ENCODE assay signal across 21 cellular contexts in genomic region chr1:230940848-230941247, GRCh38. TPM values are rescaled to one million over a fixed set of nuclear protein-coding genes. Genes with fewer than 3 reads are reported as not detected.
DNase-seq lines count a peak whose midpoint lies in the region; ATAC-seq, FAIRE-seq and TF ChIP-seq lines count a peak whose summit lies in the region.
"Had no signal": no experiment of that assay in that cellular context is flagged by ENCODE, and none has a peak within 500 bp of the region (broad histone marks: within the 10 kb centered on the region; RNA-seq: fewer than 3 reads in every experiment).

No MANE protein-coding gene starts in this region.

- H3K27me3 ChIP-seq in astrocyte (ENCODE audit: insufficient read depth, low read length) (no peaks in the 10 kb centered on the region), thoracic aorta (replicated peaks; ENCODE audit: insufficient read depth) (no peaks in the 10 kb centered on the region)
- H3K27me3 ChIP-seq: MG63, pancreas, Peyer's patch, suprapubic skin had no signal

- no peak overlapping the region for H3K9ac ChIP-seq in astrocyte (ENCODE audit: low read length)

- no peak for ATAC-seq in thoracic aorta (ENCODE audit: insufficient number of reproducible peaks, low FRiP score, low read depth)
- ATAC-seq in GM21717 (IDR thresholded peaks at IDR 0.05; ENCODE audit: unreplicated experiment): no peak
- ATAC-seq: pancreas had no signal

- H3K27ac Mint-ChIP-seq in astrocyte (ENCODE audit: unreplicated experiment): peak overlapping the region; percentile 5
- no peak overlapping the region for H3K27ac Mint-ChIP-seq in osteocyte (ENCODE audit: unreplicated experiment)

- H3K9me3 Mint-ChIP-seq in astrocyte (ENCODE audit: unreplicated experiment) (no peaks in the 10 kb centered on the region), osteocyte (ENCODE audit: unreplicated experiment) (no peaks in the 10 kb centered on the region)

- H3K4me2 ChIP-seq in astrocyte (ENCODE audit: low read length): no peak overlapping the region

- DNase-seq in GM03348 (ENCODE audit: low spot score) (peak; percentile 55), astrocyte (ENCODE audit: low read depth) (peak; percentile 30), fibroblast of villous mesenchyme (ENCODE audit: low read depth) (peak; percentile 43), thoracic aorta (ENCODE audit: low spot score) (no peak), SW 1271 (lab: John Stamatoyannopoulos, UW) (no peak), osteocyte (ENCODE audit: extremely low spot score, unreplicated experiment) (no peak), globus pallidus (ENCODE audit: low spot score) (no peak)
- DNase-seq: activated CD4-positive, alpha-beta T cell treated with anti-CD3 and anti-CD28 coated beads for 4 hours; activated CD8-positive, alpha-beta memory T cell treated with anti-CD3 and anti-CD28 coated beads, Interleukin-2, amount 50 U/mL, for 48 hours; activated gamma-delta T cell; amygdala; C1 segment of cervical spinal cord; DMS153; glutamatergic neuron; GOT3; MG63; pancreas; Peyer's patch; stimulated activated CD4-positive, alpha-beta T cell treated with anti-CD3 and anti-CD28 coated beads, Interleukin-4, amount 100 ng/mL, for 24 hours had no signal

- H3K36me3 ChIP-seq in astrocyte (ENCODE audit: insufficient read depth, low read length) (no peaks in the 10 kb centered on the region), thoracic aorta (no peaks in the 10 kb centered on the region)
- H3K36me3 ChIP-seq: pancreas had no signal

- no peaks in the 10 kb centered on the region for H3K4me1 ChIP-seq in astrocyte (ENCODE audit: insufficient read depth, low read length)
- peaks cover 19 to 35% of the 10 kb centered on the region in 2 donors for H3K4me1 ChIP-seq in thoracic aorta (ENCODE audit: control insufficient read depth in 1 of 2, low read depth in 2 of 2)
- H3K4me1 ChIP-seq: Peyer's patch, suprapubic skin had no signal

- H4K20me1 ChIP-seq in astrocyte (ENCODE audit: insufficient read depth, low read length): no peaks in the 10 kb centered on the region

- TF ChIP-seq CTCF in astrocyte (IDR thresholded peaks at IDR 0.05; ENCODE audit: insufficient read depth, low read depth, low read length) (no peak), fibroblast of villous mesenchyme (IDR thresholded peaks at IDR 0.05; ENCODE audit: insufficient read depth, low read depth, low read length) (no peak), thoracic aorta (IDR thresholded peaks at IDR 0.05) (no peak), osteocyte (IDR thresholded peaks at IDR 0.05) (no peak)

- no peak for FAIRE-seq in astrocyte (lab: Jason Lieb, UNC)
- FAIRE-seq: pancreas had no signal

- H2AFZ ChIP-seq in astrocyte (ENCODE audit: low read depth, low read length): no peak overlapping the region

- no peaks in the 10 kb centered on the region for H3K79me2 ChIP-seq in astrocyte (ENCODE audit: insufficient read depth, low read length)

- H3K36me3 Mint-ChIP-seq in astrocyte (ENCODE audit: low read depth, unreplicated experiment) (peaks cover 4% of the 10 kb centered on the region), osteocyte (ENCODE audit: unreplicated experiment) (no peaks in the 10 kb centered on the region)

- no peak overlapping the region for H3K27ac ChIP-seq in astrocyte (ENCODE audit: low read depth, low read length)
- peak overlapping the region; percentile 70 to 71 for H3K27ac ChIP-seq in thoracic aorta
- H3K27ac ChIP-seq: pancreas, Peyer's patch, suprapubic skin had no signal

- peaks cover 13% of the 10 kb centered on the region for H3K4me1 Mint-ChIP-seq in astrocyte (ENCODE audit: low read depth, unreplicated experiment)
- peaks cover 32% of the 10 kb centered on the region for H3K4me1 Mint-ChIP-seq in osteocyte (ENCODE audit: unreplicated experiment)

- H3K4me3 Mint-ChIP-seq in astrocyte (ENCODE audit: unreplicated experiment) (no peak overlapping the region), osteocyte (ENCODE audit: unreplicated experiment) (no peak overlapping the region)

- H3K4me3 ChIP-seq in astrocyte (ENCODE audit: insufficient read depth, low read depth, low read length) (no peak overlapping the region), fibroblast of villous mesenchyme (ENCODE audit: low read depth, low read length) (no peak overlapping the region), thoracic aorta (no peak overlapping the region)
- H3K4me3 ChIP-seq: MG63, pancreas, Peyer's patch, suprapubic skin had no signal

- H3K9me3 ChIP-seq in astrocyte (ENCODE audit: insufficient read depth, low read depth, low read length): no peaks in the 10 kb centered on the region
- no peaks in the 10 kb centered on the region for H3K9me3 ChIP-seq in thoracic aorta
- H3K9me3 ChIP-seq: MG63, pancreas, Peyer's patch, suprapubic skin had no signal

- no peaks in the 10 kb centered on the region for H3K27me3 Mint-ChIP-seq in astrocyte (ENCODE audit: low read depth, unreplicated experiment)
- H3K27me3 Mint-ChIP-seq in osteocyte (ENCODE audit: unreplicated experiment): no peaks in the 10 kb centered on the region

RNA-seq across cellular contexts. Expression of gene TTC13, which starts 37.8 kb away (rescaled TPM):
- total RNA-seq in astrocyte (13.0 and 15.8 TPM in 2 replicates), fibroblast of villous mesenchyme (15.8 and 18.6 TPM in 2 replicates), thoracic aorta (10 to 100 TPM; 35.0 to 66.1 TPM), osteocyte (15.9 and 19.5 TPM in 2 replicates)

RNA-seq across cellular contexts. Expression of gene ARV1, which starts 38.0 kb away (rescaled TPM):
- total RNA-seq in astrocyte: 14.4 and 16.7 TPM in 2 replicates
- 15.8 and 19.0 TPM in 2 replicates for total RNA-seq in fibroblast of villous mesenchyme
- 10 to 100 TPM; 12.3 to 20.4 TPM for total RNA-seq in thoracic aorta
- 16.2 and 17.1 TPM in 2 replicates for total RNA-seq in osteocyte

Comparison
In these comparisons a context has a peak if more than half of its experiments do, and no peak if none do; other contexts are left out.
1. DNase-seq: peak in GM03348 (single experiment), astrocyte (single experiment) and fibroblast of villous mesenchyme (single experiment); none in thoracic aorta (single experiment), SW 1271 (0 of 2), osteocyte (single experiment) and globus pallidus (single experiment).